ENCODE assay signal across 9 cellular contexts in genomic region chr12:109878749-109879148, GRCh38. TPM values are rescaled to one million over a fixed set of nuclear protein-coding genes. Genes with fewer than 3 reads are reported as not detected.
DNase-seq lines count a peak whose midpoint lies in the region; ATAC-seq and TF ChIP-seq lines count a peak whose summit lies in the region.
"Had no signal": no experiment of that assay in that cellular context is flagged by ENCODE, and none has a peak within 500 bp of the region (broad histone marks: within the 10 kb centered on the region; RNA-seq: fewer than 3 reads in every experiment).

No MANE protein-coding gene starts in this region.

- DNase-seq in RWPE2 (ENCODE audit: low spot score) (no peak), LoVo (ENCODE audit: low spot score) (no peak), NCI-H1048 (lab: John Stamatoyannopoulos, UW) (no peak), posterior cingulate gyrus (no peak)
- DNase-seq: NCI-H774 had no signal

- H3K79me2 ChIP-seq in parathyroid adenoma: peaks cover 42% of the 10 kb centered on the region

- no peaks in the 10 kb centered on the region for H3K36me3 ChIP-seq in RWPE2 (ENCODE audit: low read depth)
- peaks cover 0 to 2% of the 10 kb centered on the region in 2 donors for H3K36me3 ChIP-seq in esophagus (ENCODE audit: control insufficient read depth in 2 of 2, insufficient read depth in 2 of 2, low read length in 1 of 2)
- no peaks in the 10 kb centered on the region for H3K36me3 ChIP-seq in parathyroid adenoma (ENCODE audit: control insufficient read depth, insufficient read depth, low read length)

- H3K27ac ChIP-seq in RWPE2 (ENCODE audit: poor library complexity, severe bottlenecking): peak overlapping the region; percentile 47
- H3K27ac ChIP-seq in esophagus (ENCODE audit: low read depth in 2 of 2, low read length in 1 of 2): peak overlapping the region; percentile 90 to 95
- no peak overlapping the region for H3K27ac ChIP-seq in parathyroid adenoma

- intact Hi-C loops in posterior cingulate gyrus (cut with DNase I): no loop called here

- peak overlapping the region; percentile 50 for H3K4me2 ChIP-seq in parathyroid adenoma (ENCODE audit: low read length)

- H3K27me3 ChIP-seq in RWPE2 (ENCODE audit: insufficient read depth, poor library complexity, severe bottlenecking) (no peaks in the 10 kb centered on the region), esophagus (ENCODE audit: control insufficient read depth in 1 of 2, insufficient read depth in 2 of 2, low read length in 2 of 2) (no peaks in the 10 kb centered on the region), parathyroid adenoma (ENCODE audit: control insufficient read depth, insufficient read depth, low read length) (no peaks in the 10 kb centered on the region)

- no peak overlapping the region for H3K9ac ChIP-seq in parathyroid adenoma

- TF ChIP-seq CTCF in RWPE2 (IDR thresholded peaks at IDR 0.05; ENCODE audit: poor library complexity, severe bottlenecking) (no peak), parathyroid adenoma (IDR thresholded peaks at IDR 0.05) (no peak)

- H3K4me3 ChIP-seq in GM08714 (ENCODE audit: low read length) (peak overlapping the region; percentile 87; the same call in 1 of the 2 replicates), RWPE2 (ENCODE audit: severe bottlenecking) (peak overlapping the region; percentile 98), esophagus (ENCODE audit: low read depth in 1 of 2, low read length in 2 of 2) (peak overlapping the region; percentile 89 to 96), parathyroid adenoma (ENCODE audit: low read depth, low read length) (peak overlapping the region; percentile 69)

- WGBS in esophagus, 2 donors: 34 to 45% methylated on average over 7 of the region's 7 CpGs

- no peak overlapping the region for H2AFZ ChIP-seq in parathyroid adenoma

- H3K4me1 ChIP-seq in RWPE2 (ENCODE audit: insufficient read depth, poor library complexity, severe bottlenecking) (peaks cover 30% of the 10 kb centered on the region), esophagus (ENCODE audit: control insufficient read depth in 2 of 2, insufficient read depth in 2 of 2, low read length in 1 of 2) (peaks cover 2 to 17% of the 10 kb centered on the region in 2 donors), parathyroid adenoma (peaks cover 26% of the 10 kb centered on the region)

- no peak for ATAC-seq in RWPE2 (ENCODE audit: low read depth)
- no peak for ATAC-seq in HG02852 (IDR thresholded peaks at IDR 0.05; ENCODE audit: unreplicated experiment)

- no peaks in the 10 kb centered on the region for H3K9me3 ChIP-seq in RWPE2 (ENCODE audit: severe bottlenecking)
- no peaks in the 10 kb centered on the region for H3K9me3 ChIP-seq in esophagus (ENCODE audit: control insufficient read depth in 2 of 2, insufficient read depth in 1 of 2, low read depth in 1 of 2, low read length in 1 of 2)
- no peaks in the 10 kb centered on the region for H3K9me3 ChIP-seq in parathyroid adenoma (ENCODE audit: control insufficient read depth, low read length)

RNA-seq across cellular contexts. Expression of gene GLTP, which starts 1.6 kb away (rescaled TPM):
- polyA plus RNA-seq in esophagus: 100 to 1,000 TPM; 270 to 383 TPM

RNA-seq across cellular contexts. Expression of gene TCHP, which starts 21.3 kb away (rescaled TPM):
- 10 to 100 TPM; 14.1 to 17.4 TPM for polyA plus RNA-seq in esophagus

RNA-seq across cellular contexts. Expression of gene TRPV4, which starts 45.6 kb away (rescaled TPM):
- polyA plus RNA-seq in esophagus: 10 to 100 TPM in 1 of 2 donors, 1 to 10 TPM in 1; 6.7 to 10.7 TPM
